11 cellular contexts compared by ENCODE assay signal in genomic region chr2:16626497-16626896, GRCh38. TPM values are rescaled to one million over a fixed set of nuclear protein-coding genes. Genes with fewer than 3 reads are reported as not detected.
A peak's percentile ranks its signal among the peaks of the same experiment; 100 is the strongest.
DNase-seq lines count a peak whose midpoint lies in the region; ATAC-seq and TF ChIP-seq lines count a peak whose summit lies in the region.
"Had no signal": no experiment of that assay in that cellular context is flagged by ENCODE, and none has a peak within 500 bp of the region (broad histone marks: within the 10 kb centered on the region; RNA-seq: fewer than 3 reads in every experiment).

No MANE protein-coding gene starts in this region.

- ATAC-seq in lung (ENCODE audit: insufficient read depth, low FRiP score), result peak; percentile 72
- ATAC-seq in HG03159 (IDR thresholded peaks at IDR 0.05; ENCODE audit: unreplicated experiment), result no peak
- ATAC-seq in GM21515 (IDR thresholded peaks at IDR 0.05; ENCODE audit: unreplicated experiment), result no peak

- no peak for TF ChIP-seq POLR2A in tibial nerve (IDR thresholded peaks at IDR 0.05)

- H3K9me3 ChIP-seq in lung (ENCODE audit: control insufficient read depth in 2 of 2, insufficient read depth in 1 of 2, low read length in 1 of 2), result no peaks in the 10 kb centered on the region
- H3K9me3 ChIP-seq in tibial nerve, result no peaks in the 10 kb centered on the region
- H3K9me3 ChIP-seq: thoracic aorta had no signal

- H3K36me3 Mint-ChIP-seq in osteocyte (ENCODE audit: unreplicated experiment), result no peaks in the 10 kb centered on the region

- H3K27me3 ChIP-seq in lung (ENCODE audit: control insufficient read depth, insufficient read depth) (no peaks in the 10 kb centered on the region), tibial nerve (no peaks in the 10 kb centered on the region)

- peak overlapping the region in 1 of 2 donors; percentile 71 for H3K27ac ChIP-seq in lung (ENCODE audit: low read depth in 1 of 2, low read length in 1 of 2)
- peak overlapping the region in 3 of 4 donors; percentile 58 to 75 (median 67) for H3K27ac ChIP-seq in tibial nerve
- H3K27ac ChIP-seq: 22Rv1, KMS-11 had no signal

- no peaks in the 10 kb centered on the region for H3K9me3 Mint-ChIP-seq in osteocyte (ENCODE audit: unreplicated experiment)

- DNase-seq in DMS53 (lab: John Stamatoyannopoulos, UW) (peak; percentile 62), DMS53 treated with DMSO at 0.1 percent for 48 hours (lab: John Stamatoyannopoulos, UW; ENCODE audit: unreplicated experiment) (no peak), choroid plexus epithelial cell (ENCODE audit: low read depth) (peak; percentile 87), lung (ENCODE audit: low spot score) (peak; percentile 47), tibial nerve (ENCODE audit: low spot score in 2 of 2) (peak in 1 of 2 donors; percentile 40), osteocyte (ENCODE audit: extremely low spot score, unreplicated experiment) (no peak)

- peaks cover 3% of the 10 kb centered on the region for H3K27me3 Mint-ChIP-seq in osteocyte (ENCODE audit: unreplicated experiment)

- no peak for TF ChIP-seq EP300 in tibial nerve (IDR thresholded peaks at IDR 0.05)

- H3K36me3 ChIP-seq in lung (ENCODE audit: control insufficient read depth in 2 of 2, insufficient read depth in 2 of 2, low read length in 2 of 2), result no peaks in the 10 kb centered on the region
- peaks cover 0 to 3% (median 0%) of the 10 kb centered on the region in 3 donors for H3K36me3 ChIP-seq in tibial nerve
- H3K36me3 ChIP-seq: thoracic aorta had no signal

- H3K27ac Mint-ChIP-seq in osteocyte (ENCODE audit: unreplicated experiment), result no peak overlapping the region

- H3K4me1 ChIP-seq in lung (ENCODE audit: control insufficient read depth in 2 of 2, insufficient read depth in 2 of 2, low read length in 2 of 2) (peaks cover 8 to 36% of the 10 kb centered on the region in 2 donors), tibial nerve (peaks cover 0 to 51% (median 34%) of the 10 kb centered on the region in 4 donors)

- H3K4me3 Mint-ChIP-seq in osteocyte (ENCODE audit: unreplicated experiment), result no peak overlapping the region

- TF ChIP-seq CTCF in choroid plexus epithelial cell (conservative IDR thresholded peaks at IDR 0.05; ENCODE audit: low read depth, low read length) (no peak), lung (IDR thresholded peaks at IDR 0.05; ENCODE audit: control extremely low read depth, extremely low read depth) (no peak), tibial nerve (IDR thresholded peaks at IDR 0.05) (no peak), osteocyte (IDR thresholded peaks at IDR 0.05) (no peak)

- H3K4me3 ChIP-seq in choroid plexus epithelial cell (ENCODE audit: low read depth, low read length) (no peak overlapping the region), lung (no peak overlapping the region), tibial nerve (no peak overlapping the region)
- H3K4me3 ChIP-seq: thoracic aorta had no signal

- H3K4me1 Mint-ChIP-seq in osteocyte (ENCODE audit: unreplicated experiment), result peaks cover 29% of the 10 kb centered on the region

- WGBS in lung, 2 donors, result 64 to 69% methylated on average over 3 of the region's 3 CpGs
- 66 to 79% methylated on average over 3 of the region's 3 CpGs for WGBS in tibial nerve, 2 donors

RNA-seq across cellular contexts. Expression of gene CYRIA, which starts 39.1 kb away (rescaled TPM):
- total RNA-seq in lung (10 to 100 TPM; 17.9 to 23.6 TPM), tibial nerve (1 to 10 TPM; 3.3 to 5.7 (median 4.9) TPM), osteocyte (2.8 TPM in 2 replicates)
- polyA plus RNA-seq in lung, result 10 to 100 TPM in 1 of 2 donors, 1 to 10 TPM in 1; 4.3 to 15.3 TPM

Comparison
In these comparisons a context has a peak if more than half of its experiments do, and no peak if none do; other contexts are left out.
1. DNase-seq: peak in DMS53 (single experiment), choroid plexus epithelial cell (single experiment) and lung (single experiment); none in DMS53 treated with DMSO at 0.1 percent for 48 hours (single experiment) and osteocyte (single experiment).